Comparison of ENCODE assay signal across 26 cellular contexts in the genomic region with DNA sequence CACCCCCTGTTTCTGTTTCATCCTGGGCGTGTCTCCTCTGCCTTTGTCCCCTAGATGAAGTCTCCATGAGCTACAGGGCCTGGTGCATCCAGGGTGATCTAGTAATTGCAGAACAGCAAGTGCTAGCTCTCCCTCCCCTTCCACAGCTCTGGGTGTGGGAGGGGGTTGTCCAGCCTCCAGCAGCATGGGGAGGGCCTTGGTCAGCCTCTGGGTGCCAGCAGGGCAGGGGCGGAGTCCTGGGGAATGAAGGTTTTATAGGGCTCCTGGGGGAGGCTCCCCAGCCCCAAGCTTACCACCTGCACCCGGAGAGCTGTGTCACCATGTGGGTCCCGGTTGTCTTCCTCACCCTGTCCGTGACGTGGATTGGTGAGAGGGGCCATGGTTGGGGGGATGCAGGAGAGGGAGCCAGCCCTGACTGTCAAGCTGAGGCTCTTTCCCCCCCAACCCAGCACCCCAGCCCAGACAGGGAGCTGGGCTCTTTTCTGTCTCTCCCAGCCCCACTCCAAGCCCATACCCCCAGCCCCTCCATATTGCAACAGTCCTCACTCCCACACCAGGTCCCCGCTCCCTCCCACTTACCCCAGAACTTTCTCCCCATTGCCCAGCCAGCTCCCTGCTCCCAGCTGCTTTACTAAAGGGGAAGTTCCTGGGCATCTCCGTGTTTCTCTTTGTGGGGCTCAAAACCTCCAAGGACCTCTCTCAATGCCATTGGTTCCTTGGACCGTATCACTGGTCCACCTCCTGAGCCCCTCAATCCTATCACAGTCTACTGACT. TPM values are rescaled to one million over a fixed set of nuclear protein-coding genes. Genes with fewer than 3 reads are reported as not detected.
"Had no signal": no experiment of that assay in that cellular context is flagged by ENCODE, and none has a peak within 500 bp of the region (broad histone marks: within the 10 kb centered on the region; RNA-seq: fewer than 3 reads in every experiment).

KLK3 (plus strand) TSS at position 280 of the 775 bp plus-strand sequence; CDS start at position 321, 41 bp downstream.

- H3K36me3 ChIP-seq: esophagus muscularis mucosa, gastrocnemius medialis, heart right ventricle, neutrophil, tibial artery, upper lobe of left lung, uterus had no signal

- ATAC-seq: gastrocnemius medialis; heart right ventricle; naive thymus-derived CD4-positive, alpha-beta T cell; right cardiac atrium; stimulated activated naive CD8-positive, alpha-beta T cell treated with anti-CD3 and anti-CD28 coated beads, Interleukin-15, Interleukin-2, amounts not matched to agents 100 U/mL and 50 U/mL, for 24 hours had no signal

- H3K9me3 Mint-ChIP-seq: nephron progenitor cell had no signal

- H3K4me3 Mint-ChIP-seq: naive thymus-derived CD4-positive, alpha-beta T cell; nephron progenitor cell had no signal

- H3K4me3 ChIP-seq: coronary artery, esophagus muscularis mucosa, gastrocnemius medialis, heart right ventricle, tibial artery, upper lobe of left lung, uterus had no signal

- FAIRE-seq: islet of Langerhans, small intestine had no signal

- DNase-seq: effector CD4-positive, alpha-beta T cell; gastrocnemius medialis; heart right ventricle; hypothalamus; kidney glomerular epithelial cell; mesendoderm; naive thymus-derived CD4-positive, alpha-beta T cell; nephron progenitor cell; posterior cingulate gyrus; right cardiac atrium; small intestine; stimulated activated CD4-positive, alpha-beta T cell treated with anti-CD3 and anti-CD28 coated beads, Interleukin-12 subunit alpha, Interleukin-12 subunit beta, amount 100 ng/mL, for 4 hours; stimulated activated naive CD8-positive, alpha-beta T cell treated with anti-CD3 and anti-CD28 coated beads, Interleukin-15, Interleukin-2, amounts not matched to agents 100 U/mL and 50 U/mL, for 24 hours; tibial artery; upper lobe of left lung; uterus had no signal

- H3K27ac ChIP-seq: coronary artery, esophagus muscularis mucosa, gastrocnemius medialis, heart right ventricle, neutrophil, tibial artery, upper lobe of left lung, uterus had no signal

- H3K27me3 ChIP-seq: gastrocnemius medialis, upper lobe of left lung, uterus had no signal

- H3K9me3 ChIP-seq: esophagus muscularis mucosa, gastrocnemius medialis, heart right ventricle, neutrophil, tibial artery, upper lobe of left lung, uterus had no signal

- H3K27ac Mint-ChIP-seq: naive thymus-derived CD4-positive, alpha-beta T cell; nephron progenitor cell had no signal

- H3K4me1 ChIP-seq: esophagus muscularis mucosa, gastrocnemius medialis, heart right ventricle, tibial artery, upper lobe of left lung, uterus had no signal

RNA-seq across cellular contexts. Expression of gene KLK3, which starts in this region (rescaled TPM):
- total RNA-seq: dermis microvascular lymphatic vessel endothelial cell; esophagus muscularis mucosa; fibroblast of villous mesenchyme; gastrocnemius medialis; heart right ventricle; liver; lung microvascular endothelial cell; naive thymus-derived CD4-positive, alpha-beta T cell; osteocyte; right cardiac atrium; temporal lobe had no signal
- polyA plus RNA-seq: heart right ventricle; liver; naive thymus-derived CD4-positive, alpha-beta T cell; right cardiac atrium had no signal
